In the genomic region with DNA sequence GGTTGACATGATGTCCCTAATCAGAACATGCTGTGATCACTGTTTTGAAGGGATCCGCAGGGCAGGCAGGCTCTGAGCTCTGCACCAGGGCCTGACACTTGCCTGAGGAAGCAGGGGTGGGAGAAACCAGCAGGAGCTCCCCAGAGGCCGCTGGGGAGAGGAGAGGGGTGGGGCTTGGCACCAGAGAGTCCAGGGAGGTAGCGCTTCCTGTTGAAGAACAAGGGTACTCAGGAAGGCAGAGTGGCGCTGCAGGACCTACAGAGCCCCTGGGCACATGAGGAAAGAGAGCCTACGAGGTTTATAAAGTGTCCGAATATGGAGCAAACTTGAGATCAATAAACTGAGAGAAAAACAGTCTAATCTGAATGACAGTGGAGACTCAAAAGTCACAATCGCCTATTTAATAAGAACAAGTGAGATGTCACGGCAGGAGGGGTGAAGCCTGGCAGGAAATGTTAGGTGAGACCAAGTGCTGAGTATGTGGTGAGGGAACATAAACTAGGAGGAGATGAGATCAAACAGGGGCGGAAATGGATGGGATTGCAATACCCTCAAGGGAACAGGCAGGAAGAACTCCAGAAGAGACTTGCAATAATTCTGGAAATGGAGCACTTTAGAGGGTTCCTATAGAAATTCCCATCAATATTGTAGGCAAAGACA, we compare ENCODE assay signal across 11 cellular contexts. TPM values are rescaled to one million over a fixed set of nuclear protein-coding genes. Genes with fewer than 3 reads are reported as not detected.
DNase-seq lines count a peak whose midpoint lies in the region; ATAC-seq and TF ChIP-seq lines count a peak whose summit lies in the region.
"Had no signal": no experiment of that assay in that cellular context is flagged by ENCODE, and none has a peak within 500 bp of the region (broad histone marks: within the 10 kb centered on the region; RNA-seq: fewer than 3 reads in every experiment).

No MANE protein-coding gene starts in this region.

- H3K27ac ChIP-seq in ovary, result no peak overlapping the region
- H3K27ac ChIP-seq: right atrium auricular region had no signal

- ATAC-seq in GM19328 (IDR thresholded peaks at IDR 0.05; ENCODE audit: unreplicated experiment), result peak; percentile 55

- TF ChIP-seq EP300 in ovary (IDR thresholded peaks at IDR 0.05), result no peak

- H4K20me1 ChIP-seq in Loucy (ENCODE audit: insufficient read depth, low read length, poor library complexity, severe bottlenecking), result no peaks in the 10 kb centered on the region

- H3K36me3 ChIP-seq in BE2C (no peaks in the 10 kb centered on the region), Loucy (ENCODE audit: insufficient read depth, low read length) (no peaks in the 10 kb centered on the region), ovary (no peaks in the 10 kb centered on the region)
- H3K36me3 ChIP-seq: right atrium auricular region had no signal

- H3K4me1 ChIP-seq in BE2C (peaks cover 8% of the 10 kb centered on the region; the same call in 1 of the 2 replicates), Loucy (ENCODE audit: insufficient read depth, low read length, poor library complexity, severe bottlenecking) (peaks cover 53% of the 10 kb centered on the region), ovary (ENCODE audit: insufficient read depth) (no peaks in the 10 kb centered on the region)

- 4 to 11% (median 4%) methylated on average over 9 of the region's 9 CpGs for WGBS in ovary, 3 donors

- intact Hi-C loops in ovary (cut with DNase I), result no loop called here

- peak overlapping the region; percentile 56 for H3K9ac ChIP-seq in Loucy (ENCODE audit: low read depth, low read length, poor library complexity, severe bottlenecking)

- peak overlapping the region; percentile 39; the same call in 1 of the 2 replicates for H2AFZ ChIP-seq in Loucy (ENCODE audit: low read length)

- TF ChIP-seq POLR2A in ovary (IDR thresholded peaks at IDR 0.05), result no peak

- H3K9me3 ChIP-seq in BE2C (no peaks in the 10 kb centered on the region), Loucy (ENCODE audit: insufficient read depth, low read depth, low read length) (no peaks in the 10 kb centered on the region), ovary (no peaks in the 10 kb centered on the region)
- H3K9me3 ChIP-seq: right atrium auricular region had no signal

- H3K27me3 ChIP-seq in BE2C (peaks cover 4% of the 10 kb centered on the region), Loucy (ENCODE audit: insufficient read depth, low read length, poor library complexity, severe bottlenecking) (no peaks in the 10 kb centered on the region), ovary (no peaks in the 10 kb centered on the region)

- H3F3A ChIP-seq in Loucy (ENCODE audit: low read depth), result peaks cover 18% of the 10 kb centered on the region; the same call in 1 of the 2 replicates

- peak overlapping the region; percentile 35 for H3K4me3 ChIP-seq in BE2C (ENCODE audit: low read depth, low read length)
- H3K4me3 ChIP-seq in Loucy (ENCODE audit: low read length, poor library complexity, severe bottlenecking), result peak overlapping the region; percentile 54
- no peak overlapping the region for H3K4me3 ChIP-seq in cardiac fibroblast (replicated peaks in 1 of 2; ENCODE audit: low read depth in 2 of 2, low read length in 2 of 2)
- no peak overlapping the region for H3K4me3 ChIP-seq in ovary
- H3K4me3 ChIP-seq: right atrium auricular region had no signal

- H3K9me2 ChIP-seq in Loucy (replicated peaks; ENCODE audit: low read depth, low read length), result no peaks in the 10 kb centered on the region

- TF ChIP-seq CTCF in BE2C (IDR thresholded peaks at IDR 0.05; ENCODE audit: low read depth, low read length) (peak; percentile 33), Loucy (conservative IDR thresholded peaks at IDR 0.05; ENCODE audit: low read length) (peak; percentile 40), cardiac fibroblast (IDR thresholded peaks at IDR 0.05; ENCODE audit: low read depth, low read length) (no peak), ovary (IDR thresholded peaks at IDR 0.05) (no peak)

- H3K79me2 ChIP-seq in Loucy (ENCODE audit: insufficient read depth, low read length), result no peaks in the 10 kb centered on the region

- DNase-seq in BE2C (peak; percentile 88), cardiac fibroblast (ENCODE audit: low read depth in 2 of 2) (peak; percentile 6 to 10), ovary (no peak), HPDE6-E6E7 (ENCODE audit: extremely low spot score) (no peak), NCI-H1048 (lab: John Stamatoyannopoulos, UW) (no peak)
- DNase-seq in activated naive CD4-positive, alpha-beta T cell treated with Interleukin-2 at 50 U/mL for 16 hours, result no peak
- DNase-seq: activated T-cell treated with anti-CD3 and anti-CD28 coated beads, Interleukin-2, amount 50 U/mL, for 1 hour; dermis blood vessel endothelial cell had no signal

- peak overlapping the region; percentile 74 for H3K4me2 ChIP-seq in Loucy (ENCODE audit: low read depth, low read length, poor library complexity, severe bottlenecking)

RNA-seq across cellular contexts. Expression of a gene that starts 5.8 kb away (rescaled TPM):
- polyA plus RNA-seq in BE2C (2012; ENCODE audit: insufficient read depth, insufficient read length, low read depth), result 0.60 TPM
- not detected for total RNA-seq in ovary
- not detected for polyA plus RNA-seq in ovary
- total RNA-seq: dermis blood vessel endothelial cell, right atrium auricular region had no signal

Comparison
In these comparisons a context has a peak if more than half of its experiments do, and no peak if none do; other contexts are left out.
1. DNase-seq: peak in BE2C (single experiment) and cardiac fibroblast (2 of 2); none in ovary (0 of 5), activated naive CD4-positive, alpha-beta T cell treated with Interleukin-2 at 50 U/mL for 16 hours (single experiment), HPDE6-E6E7 (single experiment) and NCI-H1048 (single experiment).
2. H3K4me3 ChIP-seq: peak in BE2C (single experiment) and Loucy (single experiment); none in cardiac fibroblast (0 of 2) and ovary (single experiment).
3. CTCF ChIP-seq: peak in BE2C (single experiment) and Loucy (single experiment); none in cardiac fibroblast (single experiment) and ovary (0 of 3).